1 cellular context compared by ENCODE assay signal in the genomic region with DNA sequence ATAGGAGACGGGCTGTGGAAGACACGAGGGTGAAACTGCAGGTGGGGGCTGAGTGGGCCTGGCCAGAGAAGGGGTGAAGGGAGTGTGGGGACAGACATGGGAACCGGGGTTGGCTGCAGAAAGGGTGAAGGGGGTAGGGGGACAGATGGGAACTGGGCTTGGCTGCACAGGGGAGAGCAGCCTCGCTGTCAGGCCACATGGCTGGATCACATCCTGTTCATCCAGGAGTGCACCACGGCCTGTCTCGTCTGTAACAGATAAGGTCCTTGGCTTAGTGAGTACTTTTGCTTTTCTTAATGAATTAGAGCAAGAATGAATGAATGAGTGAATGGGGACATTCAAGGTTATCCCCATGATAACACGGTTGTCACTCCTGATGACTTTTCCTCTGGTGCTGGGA.
TF ChIP-seq lines count a peak whose summit lies in the region.

No MANE protein-coding gene starts in this region.

TF ChIP-seq in IMR-90, 13 proteins besides CTCF, POLR2A, EP300 and RAD21 (continued from another document):
- no peak for TF ChIP-seq NFE2L2 (IDR thresholded peaks at IDR 0.05; ENCODE audit: low read depth, low read length)
- no peak for TF ChIP-seq MXI1 (IDR thresholded peaks at IDR 0.05; ENCODE audit: borderline replicate concordance, low read depth, low read length)
- TF ChIP-seq CEBPB (IDR thresholded peaks at IDR 0.05; ENCODE audit: low read depth, low read length), result no peak
- no peak for TF ChIP-seq FOS (IDR thresholded peaks at IDR 0.05; ENCODE audit: low read depth, low read length)
- TF ChIP-seq ELK1 (IDR thresholded peaks at IDR 0.05; ENCODE audit: borderline replicate concordance, low read depth, low read length), result no peak
- no peak for TF ChIP-seq MAFK (IDR thresholded peaks at IDR 0.05; ENCODE audit: low read depth, low read length)
- TF ChIP-seq RFX5 (IDR thresholded peaks at IDR 0.05; ENCODE audit: low read depth, low read length), result no peak
